Comparison of ENCODE assay signal across 9 cellular contexts in the genomic region with DNA sequence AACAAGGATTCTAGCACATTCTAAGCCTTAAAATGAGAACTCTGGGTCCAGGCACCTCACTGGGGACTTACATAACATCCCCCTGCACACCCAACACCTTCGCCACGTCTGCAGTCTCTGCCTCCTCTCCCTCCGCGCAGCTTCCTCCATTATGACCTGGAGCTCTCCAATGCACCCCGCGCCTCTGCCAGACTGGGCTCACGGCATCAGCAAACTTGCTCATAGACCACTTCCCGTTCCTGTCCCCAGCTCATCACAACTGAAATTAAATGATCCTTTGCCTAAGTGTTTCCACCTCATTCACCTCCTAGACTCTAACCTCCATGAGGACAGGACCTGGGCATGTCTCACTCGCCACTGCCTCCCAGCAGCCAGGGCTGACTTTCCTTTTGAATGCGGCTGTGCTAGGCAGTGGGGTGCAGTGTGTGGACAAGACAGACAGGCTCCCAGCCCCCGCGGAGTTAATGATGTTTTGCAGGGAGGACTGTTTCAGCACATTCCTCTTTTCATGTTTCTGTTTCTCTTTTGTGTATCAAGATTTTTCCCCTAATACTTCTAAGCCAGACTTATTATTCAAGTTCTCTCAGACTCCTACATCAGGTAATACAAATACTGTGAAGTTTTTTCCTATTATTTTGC. TPM values are rescaled to one million over a fixed set of nuclear protein-coding genes. Genes with fewer than 3 reads are reported as not detected.
DNase-seq lines count a peak whose midpoint lies in the region; ATAC-seq and TF ChIP-seq lines count a peak whose summit lies in the region.
"Had no signal": no experiment of that assay in that cellular context is flagged by ENCODE, and none has a peak within 500 bp of the region (broad histone marks: within the 10 kb centered on the region; RNA-seq: fewer than 3 reads in every experiment).

No MANE protein-coding gene starts in this region.

- H3K27me3 ChIP-seq in neuronal stem cell (ENCODE audit: control insufficient read depth in 3 of 3, insufficient read depth in 3 of 3, low read depth in 1 of 3, low read length in 3 of 3) = no peaks in the 10 kb centered on the region
- no peaks in the 10 kb centered on the region for H3K27me3 ChIP-seq in brain microvascular endothelial cell (replicated peaks)

- no peak overlapping the region for H2AK5ac ChIP-seq in neuronal stem cell (ENCODE audit: low read depth, low read length)

- H3K4me1 ChIP-seq in neuronal stem cell (ENCODE audit: control insufficient read depth in 2 of 2, insufficient read depth in 1 of 2, low read depth in 1 of 2, low read length in 2 of 2) = peaks cover 20 to 50% of the 10 kb centered on the region in 2 donors

- peaks cover 39 to 51% of the 10 kb centered on the region in 2 donors for H3K27me3 Mint-ChIP-seq in effector memory CD8-positive, alpha-beta T cell

- no peak overlapping the region for H3K23ac ChIP-seq in neuronal stem cell (ENCODE audit: low read depth, low read length, poor library complexity)

- no peak overlapping the region for H3K14ac ChIP-seq in neuronal stem cell (ENCODE audit: low read length)

- no peak overlapping the region for H2BK12ac ChIP-seq in neuronal stem cell (ENCODE audit: low read length)

- TF ChIP-seq CTCF in brain microvascular endothelial cell (IDR thresholded peaks at IDR 0.05; ENCODE audit: low read depth, low read length, missing control alignments) = no peak

- DNase-seq in GDM1 (lab: John Stamatoyannopoulos, UW) = peak; percentile 41
- peak; percentile 84 for DNase-seq in NOMO-1 treated with dmso at 0.1 percent for 144 hours (lab: John Stamatoyannopoulos, UW; ENCODE audit: unreplicated experiment)
- no peak for DNase-seq in effector memory CD8-positive, alpha-beta T cell
- DNase-seq in neuronal stem cell (ENCODE audit: low spot score) = no peak
- DNase-seq in brain microvascular endothelial cell = no peak
- no peak for DNase-seq in SK-N-DZ (ENCODE audit: low spot score)
- no peak for DNase-seq in NCI-H187 treated with DMSO at 0.1 percent for 48 hours (lab: John Stamatoyannopoulos, UW)
- DNase-seq: HFFc6 had no signal

- H2AFZ ChIP-seq in neuronal stem cell (ENCODE audit: low read length) = no peak overlapping the region

- peak overlapping the region; percentile 69 for H3K18ac ChIP-seq in neuronal stem cell (ENCODE audit: low read length)

- H3K36me3 ChIP-seq in neuronal stem cell (replicated peaks in 1 of 2; ENCODE audit: control insufficient read depth in 2 of 2, insufficient read depth in 2 of 2, low read length in 2 of 2) (no peaks in the 10 kb centered on the region), brain microvascular endothelial cell (replicated peaks) (no peaks in the 10 kb centered on the region)

- no peaks in the 10 kb centered on the region for H3K9me3 Mint-ChIP-seq in effector memory CD8-positive, alpha-beta T cell
- H3K9me3 Mint-ChIP-seq: HFFc6 had no signal

- H2BK5ac ChIP-seq in neuronal stem cell (ENCODE audit: low read length) = no peak overlapping the region

- H3K9ac ChIP-seq in neuronal stem cell (ENCODE audit: low read depth, low read length, poor library complexity) = no peak overlapping the region

- H3K4me3 Mint-ChIP-seq in effector memory CD8-positive, alpha-beta T cell = peak overlapping the region in 1 of 2 donors; percentile 4
- H3K4me3 Mint-ChIP-seq: HFFc6 had no signal

- no peak overlapping the region for H2BK15ac ChIP-seq in neuronal stem cell (ENCODE audit: low read length)

- no peak overlapping the region for H4K8ac ChIP-seq in neuronal stem cell (ENCODE audit: low read depth, low read length)

- H3K9me3 ChIP-seq in neuronal stem cell (replicated peaks in 1 of 2; ENCODE audit: control insufficient read depth in 2 of 2, insufficient read depth in 1 of 2, low read depth in 1 of 2, low read length in 2 of 2) = peaks cover 0 to 8% of the 10 kb centered on the region in 2 donors

- in situ Hi-C loops in brain microvascular endothelial cell (cut with HindIII; ENCODE audit: low pct_ligation_motif_present, low sequenced_read_pairs) = no loop called here

- H3K4ac ChIP-seq in neuronal stem cell (ENCODE audit: low read length) = no peak overlapping the region

- H3K4me1 Mint-ChIP-seq in effector memory CD8-positive, alpha-beta T cell (ENCODE audit: low read depth in 2 of 2) = peaks cover 0 to 6% of the 10 kb centered on the region in 2 donors

- H3K36me3 Mint-ChIP-seq in effector memory CD8-positive, alpha-beta T cell (ENCODE audit: insufficient read depth) = peaks cover 3% of the 10 kb centered on the region

- H3K27ac Mint-ChIP-seq in effector memory CD8-positive, alpha-beta T cell = no peak overlapping the region
- H3K27ac Mint-ChIP-seq: HFFc6 had no signal

- no peak overlapping the region for H3K4me2 ChIP-seq in neuronal stem cell (ENCODE audit: insufficient read depth, low read length, poor library complexity, severe bottlenecking)

- ATAC-seq in effector memory CD8-positive, alpha-beta T cell (replicated peaks) = peak; percentile 29
- no peak for ATAC-seq in GM18511 (IDR thresholded peaks at IDR 0.05; ENCODE audit: unreplicated experiment)

- H4K91ac ChIP-seq in neuronal stem cell (ENCODE audit: low read depth, low read length, poor library complexity) = no peak overlapping the region

- H2BK120ac ChIP-seq in neuronal stem cell (ENCODE audit: low read depth, low read length) = no peak overlapping the region

- no peaks in the 10 kb centered on the region for H3K79me1 ChIP-seq in neuronal stem cell (ENCODE audit: low read depth, low read length)

- no CpG with 5 or more reads among the region's 12 CpGs for WGBS in neuronal stem cell (ENCODE audit: extremely low coverage in 2 of 2, insufficient read length in 2 of 2, insufficient replicate concordance in 1 of 2), 2 donors

- H3K27ac ChIP-seq in neuronal stem cell (replicated peaks; ENCODE audit: low read length) (no peak overlapping the region), brain microvascular endothelial cell (no peak overlapping the region)

- H3K4me3 ChIP-seq in neuronal stem cell (ENCODE audit: low read length in 2 of 2) (peak overlapping the region in 1 of 2 donors; percentile 27), brain microvascular endothelial cell (ENCODE audit: low read depth, low read length) (no peak overlapping the region)

RNA-seq across cellular contexts. Expression of gene CHST15, which starts 18.8 kb away (rescaled TPM):
- 0.42 TPM for polyA plus RNA-seq in neuronal stem cell (2013, experiment 1 of 2)
- polyA plus RNA-seq in neuronal stem cell (2013, experiment 2 of 2) = 0.43 TPM
- polyA plus RNA-seq in SK-N-DZ (2014; cell fraction: cytosol; rRNA removed) = 21.7 and 24.0 TPM in 2 replicates
- polyA plus RNA-seq in SK-N-DZ (2014; cell fraction: nucleus; rRNA removed) = 25.8 and 46.5 TPM in 2 replicates

Comparison
In these comparisons a context has a peak if more than half of its experiments do, and no peak if none do; other contexts are left out.
1. DNase-seq: peak in GDM1 (single experiment) and NOMO-1 treated with dmso at 0.1 percent for 144 hours (single experiment); none in effector memory CD8-positive, alpha-beta T cell (0 of 3), neuronal stem cell (single experiment), brain microvascular endothelial cell (single experiment), SK-N-DZ (single experiment) and NCI-H187 treated with DMSO at 0.1 percent for 48 hours (single experiment).